Comparison of ENCODE assay signal across 28 cellular contexts in the genomic region with DNA sequence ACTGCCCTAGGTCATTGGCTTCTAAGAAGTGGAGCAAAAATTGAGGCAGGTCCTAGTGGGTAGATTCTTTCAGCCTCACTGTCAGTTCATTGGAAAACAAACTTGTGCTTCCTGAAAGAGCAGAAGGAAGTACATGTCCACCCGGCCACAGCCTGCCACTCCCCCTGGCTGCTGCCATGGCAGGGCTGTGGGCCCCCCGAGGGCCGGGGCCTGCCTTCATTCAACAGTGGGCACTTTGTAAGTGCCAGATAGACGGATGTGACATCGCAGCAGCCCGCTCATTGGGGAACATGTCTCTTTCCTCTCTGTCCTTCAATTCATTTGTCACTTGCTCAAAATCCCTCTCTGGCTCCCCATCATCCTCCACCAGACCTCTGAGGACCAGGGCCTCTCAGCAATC.
"Had no signal": no experiment of that assay in that cellular context is flagged by ENCODE, and none has a peak within 500 bp of the region (broad histone marks: within the 10 kb centered on the region; RNA-seq: fewer than 3 reads in every experiment).

No MANE protein-coding gene starts in this region.

- DNase-seq: activated CD4-positive, alpha-beta T cell treated with anti-CD3 and anti-CD28 coated beads for 48 hours; activated CD4-positive, alpha-beta T cell treated with anti-CD3 and anti-CD28 coated beads, Interleukin-2, amount 50 U/mL, for 4 hours; activated CD4-positive, CD25-positive, alpha-beta regulatory T cell treated with anti-CD3 and anti-CD28 coated beads, Interleukin-2, amount 50 U/mL, for 72 hours; activated CD8-positive, alpha-beta memory T cell treated with anti-CD3 and anti-CD28 coated beads, Interleukin-2, amount 50 U/mL, for 48 hours; activated CD8-positive, alpha-beta T cell treated with anti-CD3 and anti-CD28 coated beads, Interleukin-2, amount 10 ng/mL, durations not matched to agents 7 days and 5 days; activated naive CD4-positive, alpha-beta T cell treated with anti-CD3 and anti-CD28 coated beads, Interleukin-2, amount 50 U/mL, for 16 hours; activated naive CD8-positive, alpha-beta T cell treated with anti-CD3 and anti-CD28 coated beads, Interleukin-2, amount 10 ng/mL, durations not matched to agents 7 days and 5 days; activated T-cell treated with anti-CD3 and anti-CD28 coated beads, Interleukin-2, amount 50 U/mL, for 1 hour; adrenal gland; anterior cingulate cortex; IMR-90; Kasumi-1; KBM-7; NCI-H2029; NCI-H2107; NCI-H2171 treated with DMSO at 0.1 percent for 48 hours; NCI-H345; NCI-H510A; NCI-H69; NK-92 treated with Interleukin-12 subunit alpha and Interleukin-12 subunit beta, amount 100 ng/mL, for 24 hours; OCI-M1; SHP77 had no signal

- ATAC-seq: activated CD8-positive, alpha-beta T cell treated with anti-CD3 and anti-CD28 coated beads, Interleukin-2, amount 10 ng/mL, durations not matched to agents 7 days and 5 days; Panc1; SK-N-SH treated with all-trans-retinoic acid at 6 μM for 48 hours; WTC11 had no signal

- H3K36me3 Mint-ChIP-seq: activated naive CD8-positive, alpha-beta T cell treated with anti-CD3 and anti-CD28 coated beads, Interleukin-2, amount 10 ng/mL, durations not matched to agents 7 days and 5 days; WTC11 had no signal

- H3K4me3 Mint-ChIP-seq: activated CD8-positive, alpha-beta T cell treated with anti-CD3 and anti-CD28 coated beads, Interleukin-2, amount 10 ng/mL, durations not matched to agents 7 days and 5 days; activated naive CD8-positive, alpha-beta T cell treated with anti-CD3 and anti-CD28 coated beads, Interleukin-2, amount 10 ng/mL, durations not matched to agents 7 days and 5 days; T-helper 1 cell treated with Interleukin-12 subunit alpha and Interleukin-12 subunit beta and Interleukin-4 antibody, amounts not matched to agents 30 μg/mL and 1 μg/mL, for 36 hours; WTC11 had no signal

- H3K4me1 Mint-ChIP-seq: activated naive CD8-positive, alpha-beta T cell treated with anti-CD3 and anti-CD28 coated beads, Interleukin-2, amount 10 ng/mL, durations not matched to agents 7 days and 5 days had no signal

- H3K27ac ChIP-seq: RWPE1, SJSA1 had no signal

- H3K9me3 ChIP-seq: adrenal gland, SJSA1 had no signal

- H3K27ac Mint-ChIP-seq: activated CD8-positive, alpha-beta T cell treated with anti-CD3 and anti-CD28 coated beads, Interleukin-2, amount 10 ng/mL, durations not matched to agents 7 days and 5 days; activated naive CD8-positive, alpha-beta T cell treated with anti-CD3 and anti-CD28 coated beads, Interleukin-2, amount 10 ng/mL, durations not matched to agents 7 days and 5 days; T-helper 1 cell treated with Interleukin-12 subunit alpha and Interleukin-12 subunit beta and Interleukin-4 antibody, amounts not matched to agents 30 μg/mL and 1 μg/mL, for 36 hours; WTC11 had no signal

- H3K36me3 ChIP-seq: adrenal gland, SJSA1 had no signal

- H3K4me3 ChIP-seq: adrenal gland, SJSA1 had no signal

- H3K27me3 ChIP-seq: adrenal gland, SJSA1 had no signal

- H3K4me1 ChIP-seq: adrenal gland, SJSA1 had no signal

- H3K9me3 Mint-ChIP-seq: activated naive CD8-positive, alpha-beta T cell treated with anti-CD3 and anti-CD28 coated beads, Interleukin-2, amount 10 ng/mL, durations not matched to agents 7 days and 5 days; T-helper 1 cell treated with Interleukin-12 subunit alpha and Interleukin-12 subunit beta and Interleukin-4 antibody, amounts not matched to agents 30 μg/mL and 1 μg/mL, for 36 hours; WTC11 had no signal
